ENCODE assay signal across 39 cellular contexts in the genomic region with DNA sequence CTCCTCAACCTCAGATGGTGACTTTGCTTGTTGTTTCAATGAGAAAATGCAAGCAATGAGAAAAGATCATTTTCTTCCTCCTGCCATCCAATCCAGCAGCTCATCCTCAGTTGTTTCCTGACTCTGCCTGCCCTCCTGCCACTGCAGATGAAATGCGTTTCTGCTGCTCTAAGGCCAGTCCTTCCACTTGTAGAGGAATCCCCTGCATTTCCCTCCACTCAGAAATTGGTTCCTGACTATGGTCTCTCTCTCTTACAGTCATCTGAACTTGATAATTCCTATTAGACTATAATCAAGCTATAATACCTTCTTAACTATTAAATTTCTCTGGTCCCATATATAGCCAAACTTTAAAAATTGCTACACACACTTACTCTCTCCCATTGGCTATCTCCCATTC. TPM values are rescaled to one million over a fixed set of nuclear protein-coding genes. Genes with fewer than 3 reads are reported as not detected.
"Had no signal": no experiment of that assay in that cellular context is flagged by ENCODE, and none has a peak within 500 bp of the region (broad histone marks: within the 10 kb centered on the region; RNA-seq: fewer than 3 reads in every experiment).

No MANE protein-coding gene starts in this region.

- H3K9me3 ChIP-seq: adrenal gland had no signal

- ATAC-seq: activated CD4-positive, alpha-beta T cell treated with anti-CD3 and anti-CD28 coated beads for 36 hours; activated CD4-positive, CD25-positive, alpha-beta regulatory T cell treated with anti-CD3 and anti-CD28 coated beads, Interleukin-2, amount 50 U/mL, for 24 hours; activated CD8-positive, alpha-beta T cell treated with anti-CD3 and anti-CD28 coated beads for 36 hours; activated T-cell treated with anti-CD3 and anti-CD28 coated beads, Interleukin-2, amount 50 U/mL, for 4 hours; activated T-cell treated with anti-CD3 and anti-CD28 coated beads, Interleukin-2, amount 50 U/mL, for 72 hours; activated T-helper 17 cell treated with anti-CD3 and anti-CD28 coated beads, Interleukin-2, amount 50 U/mL, for 72 hours; T-cell; T-helper 17 cell; WTC11 had no signal

- H3K4me1 ChIP-seq: adrenal gland had no signal

- H3K27me3 ChIP-seq: adrenal gland, cardiac muscle cell had no signal

- FAIRE-seq: bronchial epithelial cell, TTC549 had no signal

- DNase-seq: activated CD4-positive, alpha-beta memory T cell treated with anti-CD3 and anti-CD28 coated beads for 36 hours; activated CD4-positive, alpha-beta T cell treated with anti-CD3 and anti-CD28 coated beads for 1 hour; activated CD4-positive, alpha-beta T cell treated with anti-CD3 and anti-CD28 coated beads for 36 hours; activated CD4-positive, alpha-beta T cell treated with anti-CD3 and anti-CD28 coated beads, Interleukin-2, amount 10 ng/mL, durations not matched to agents 24 days and 14 days; activated CD4-positive, alpha-beta T cell treated with anti-CD3 and anti-CD28 coated beads, Interleukin-2, amount 50 U/mL, for 1 hour; activated CD4-positive, alpha-beta T cell treated with anti-CD3 and anti-CD28 coated beads, Interleukin-2, amount 50 U/mL, for 4 hours; activated CD4-positive, CD25-positive, alpha-beta regulatory T cell; activated CD8-positive, alpha-beta memory T cell treated with anti-CD3 and anti-CD28 coated beads, Interleukin-2, amount 50 U/mL, for 4 hours; activated CD8-positive, alpha-beta T cell treated with anti-CD3 and anti-CD28 coated beads for 36 hours; activated effector memory CD4-positive, alpha-beta T cell treated with anti-CD3 and anti-CD28 coated beads, Interleukin-2, amount 50 U/mL, for 16 hours; activated gamma-delta T cell treated with Interleukin-2 at 50 U/mL for 16 hours; activated naive CD4-positive, alpha-beta T cell; activated naive CD4-positive, alpha-beta T cell treated with anti-CD3 and anti-CD28 coated beads for 36 hours; activated naive CD4-positive, alpha-beta T cell treated with anti-CD3 and anti-CD28 coated beads, Interleukin-2, amount 50 U/mL, for 16 hours; activated naive CD8-positive, alpha-beta T cell treated with anti-CD3 and anti-CD28 coated beads for 36 hours; activated T-cell treated with anti-CD3 and anti-CD28 coated beads for 4 hours; activated T-cell treated with anti-CD3 and anti-CD28 coated beads, Interleukin-2, amount 50 U/mL, for 1 hour; activated T-cell treated with anti-CD3 and anti-CD28 coated beads, Interleukin-2, amount 50 U/mL, for 4 hours; activated T-cell treated with anti-CD3 and anti-CD28 coated beads, Interleukin-2, amount 50 U/mL, for 72 hours; adrenal gland; amniotic stem cell; aorta; caudate nucleus; cerebellar nuclear complex; T-cell; T-helper 17 cell; T-helper 9 cell; WERI-Rb-1 had no signal

- H3K4me3 ChIP-seq: adrenal gland, cardiac muscle cell had no signal

- H3K27ac ChIP-seq: adrenal gland, cardiac muscle cell, WERI-Rb-1 had no signal

- H3K36me3 ChIP-seq: adrenal gland, cardiac muscle cell, WERI-Rb-1 had no signal

RNA-seq across cellular contexts. Expression of gene ITGA8, which starts 14.4 kb away (rescaled TPM):
- total RNA-seq: activated CD4-positive, alpha-beta memory T cell treated with anti-CD3 and anti-CD28 coated beads for 36 hours; activated CD4-positive, alpha-beta T cell treated with anti-CD3 and anti-CD28 coated beads for 36 hours; activated CD4-positive, alpha-beta T cell treated with anti-CD3 and anti-CD28 coated beads, Interleukin-2, amount 10 ng/mL, durations not matched to agents 24 days and 14 days; activated CD8-positive, alpha-beta memory T cell treated with anti-CD3 and anti-CD28 coated beads for 36 hours; activated CD8-positive, alpha-beta T cell treated with anti-CD3 and anti-CD28 coated beads for 36 hours; activated naive CD4-positive, alpha-beta T cell treated with anti-CD3 and anti-CD28 coated beads for 36 hours; activated naive CD4-positive, alpha-beta T cell treated with anti-CD3 and anti-CD28 coated beads, Interleukin-2, amount 50 U/mL, for 72 hours; activated naive CD8-positive, alpha-beta T cell treated with anti-CD3 and anti-CD28 coated beads for 36 hours; activated T-cell treated with anti-CD3 and anti-CD28 coated beads, Interleukin-2, amount 50 U/mL, for 4 hours; activated T-cell treated with anti-CD3 and anti-CD28 coated beads, Interleukin-2, amount 50 U/mL, for 72 hours; activated T-helper 1 cell treated with anti-CD3 and anti-CD28 coated beads, Interleukin-12 subunit alpha, Interleukin-12 subunit beta, Interleukin-2, Interleukin-4 antibody, amounts not matched to agents 30 ng/mL and 10 ng/mL and 1 ng/mL, durations not matched to agents 14 hours and 24 hours and 36 hours; activated T-helper 17 cell treated with anti-CD3 and anti-CD28 coated beads, Interleukin-2, amount 50 U/mL, for 72 hours; T-helper 1 cell treated with Interleukin-12 subunit alpha and Interleukin-12 subunit beta and Interleukin-4 antibody, amounts not matched to agents 30 ng/mL and 1 ng/mL, for 36 hours; T-helper 17 cell; T-helper 2 cell treated with Interferon-gamma antibody and Interleukin-4, amounts not matched to agents 100 ng/mL and 5 ng/mL, for 36 hours; WTC11 had no signal
